20 cellular contexts compared by ENCODE assay signal in genomic region chr4:6546091-6546490, GRCh38.
"Had no signal": no experiment of that assay in that cellular context is flagged by ENCODE, and none has a peak within 500 bp of the region (broad histone marks: within the 10 kb centered on the region; RNA-seq: fewer than 3 reads in every experiment).

No MANE protein-coding gene starts in this region.

- H3K27ac ChIP-seq: neural progenitor cell, pancreas, prostate gland, right atrium auricular region, skin epidermis, spleen, suprapubic skin, thoracic aorta, thyroid gland, tibial nerve, upper lobe of left lung, vagina had no signal

- H3K9me3 Mint-ChIP-seq: natural killer cell; nephron; neural progenitor cell; stimulated activated memory B cell treated with anti-CD40 and anti-IgM and Interleukin-4, amounts not matched to agents 10 μg/mL and 1 μg/mL and 100 μg/mL, for 72 hours had no signal

- H3K4me3 Mint-ChIP-seq: natural killer cell; nephron; neural progenitor cell; stimulated activated naive CD8-positive, alpha-beta T cell treated with anti-CD3 and anti-CD28 coated beads, Interleukin-15, amount 100 ng/mL, for 72 hours had no signal

- DNase-seq: occipital lobe, spleen had no signal

- H3K27me3 ChIP-seq: pancreas, right atrium auricular region, thyroid gland, upper lobe of left lung, vagina had no signal

- H3K4me3 ChIP-seq: neural progenitor cell, pancreas, prostate gland, right atrium auricular region, skin epidermis, smooth muscle cell, spleen, suprapubic skin, thoracic aorta, thyroid gland, tibial nerve, upper lobe of left lung, vagina had no signal

- H3K4me1 Mint-ChIP-seq: nephron; neural progenitor cell; stimulated activated naive CD8-positive, alpha-beta T cell treated with anti-CD3 and anti-CD28 coated beads, Interleukin-15, amount 100 ng/mL, for 72 hours had no signal

- ATAC-seq: sciatic nerve; stimulated activated memory B cell treated with anti-CD40 and anti-IgM and Interleukin-4, amounts not matched to agents 10 μg/mL and 1 μg/mL and 100 μg/mL, for 72 hours; stimulated activated naive CD8-positive, alpha-beta T cell treated with anti-CD3 and anti-CD28 coated beads, Interleukin-15, Interleukin-2, amounts not matched to agents 100 U/mL and 50 U/mL, for 24 hours had no signal

- H3K27ac Mint-ChIP-seq: natural killer cell; nephron; neural progenitor cell; stimulated activated memory B cell treated with anti-CD40 and anti-IgM and Interleukin-4, amounts not matched to agents 10 μg/mL and 1 μg/mL and 100 μg/mL, for 72 hours; stimulated activated naive CD8-positive, alpha-beta T cell treated with anti-CD3 and anti-CD28 coated beads, Interleukin-15, amount 100 ng/mL, for 72 hours had no signal

- H3K36me3 Mint-ChIP-seq: natural killer cell; neural progenitor cell; stimulated activated memory B cell treated with anti-CD40 and anti-IgM and Interleukin-4, amounts not matched to agents 10 μg/mL and 1 μg/mL and 100 μg/mL, for 72 hours had no signal
